2 cellular contexts compared by ENCODE assay signal in the genomic region with DNA sequence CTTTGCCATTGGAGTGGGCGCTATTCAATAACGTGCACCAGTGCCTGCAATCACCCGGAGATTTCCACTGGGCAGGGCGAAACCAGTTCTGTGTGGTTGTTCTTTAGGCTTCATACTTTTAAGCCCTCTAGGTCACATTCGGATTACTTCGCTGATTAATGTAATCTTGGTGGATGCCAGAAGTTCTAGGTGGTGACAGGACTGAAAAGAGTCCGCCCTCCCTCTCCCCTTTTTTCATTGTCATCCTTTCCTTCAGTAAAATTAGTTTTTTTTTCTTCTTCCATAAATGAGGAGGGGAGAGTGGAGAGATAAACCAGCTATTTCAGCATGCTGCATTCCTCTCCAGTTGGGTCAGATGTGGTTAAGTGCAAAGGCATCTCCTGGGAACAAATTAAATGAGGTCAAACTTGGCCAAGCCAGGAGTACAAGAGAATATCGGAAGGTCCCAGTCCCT.
TF ChIP-seq lines count a peak whose summit lies in the region.

No MANE protein-coding gene starts in this region.

TF ChIP-seq in IMR-90, 13 proteins besides CTCF, POLR2A, EP300 and RAD21:
- TF ChIP-seq RFX5 (IDR thresholded peaks at IDR 0.05; ENCODE audit: low read depth, low read length) (no peak), FOS (IDR thresholded peaks at IDR 0.05; ENCODE audit: low read depth, low read length) (0 out of 2 replicates have a peak, but pooled peaks have one; percentile 17), MXI1 (IDR thresholded peaks at IDR 0.05; ENCODE audit: borderline replicate concordance, low read depth, low read length) (0 out of 2 replicates have a peak, but pooled peaks have one; percentile 33), CEBPB (IDR thresholded peaks at IDR 0.05; ENCODE audit: low read depth, low read length) (peak; percentile 71)

TF ChIP-seq in endothelial cell of umbilical vein, 7 proteins besides CTCF, POLR2A, EP300 and RAD21:
- TF ChIP-seq POLR2AphosphoS5 (IDR thresholded peaks at IDR 0.05; ENCODE audit: insufficient read depth, low read depth, low read length) (no peak), FOS (IDR thresholded peaks at IDR 0.05; ENCODE audit: borderline replicate concordance, insufficient read depth, low read length) (no peak), MYC (IDR thresholded peaks at IDR 0.05; ENCODE audit: low read depth, low read length) (no peak), GATA2 (IDR thresholded peaks at IDR 0.05; ENCODE audit: insufficient read depth, insufficient read length, low read depth, low read length) (no peak), EZH2 (IDR thresholded peaks at IDR 0.05; ENCODE audit: borderline replicate concordance, low read depth, low read length, severe bottlenecking) (no peak), JUN (IDR thresholded peaks at IDR 0.05; ENCODE audit: borderline replicate concordance, insufficient read depth, insufficient read length, low read depth) (no peak)
- TF ChIP-seq, protein P1, sequence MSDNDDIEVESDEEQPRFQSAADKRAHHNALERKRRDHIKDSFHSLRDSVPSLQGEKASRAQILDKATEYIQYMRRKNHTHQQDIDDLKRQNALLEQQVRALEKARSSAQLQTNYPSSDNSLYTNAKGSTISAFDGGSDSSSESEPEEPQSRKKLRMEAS (IDR thresholded peaks at IDR 0.05; ENCODE audit: insufficient read depth, insufficient read length): no peak
